Comparison of ENCODE assay signal across 28 cellular contexts in the genomic region with DNA sequence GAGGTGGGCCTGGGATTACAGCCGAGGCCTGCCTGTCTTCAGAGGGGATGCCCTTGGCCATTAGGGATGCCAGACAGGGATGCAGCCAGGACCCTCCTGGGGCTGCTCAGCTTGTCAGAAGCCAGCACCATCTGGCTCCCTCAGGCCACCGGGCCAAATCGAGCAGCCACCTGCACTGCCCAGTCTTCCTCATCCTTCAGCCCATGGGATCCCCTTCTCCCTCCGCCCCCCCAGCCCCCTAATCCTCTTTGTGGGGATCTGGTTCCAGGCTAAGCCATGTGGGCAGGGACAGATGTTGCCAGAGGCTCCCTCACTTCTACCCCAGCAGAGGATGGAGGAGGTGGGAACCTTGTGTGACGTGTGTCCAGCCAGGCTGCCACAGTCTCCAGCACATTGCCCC.
"Had no signal": no experiment of that assay in that cellular context is flagged by ENCODE, and none has a peak within 500 bp of the region (broad histone marks: within the 10 kb centered on the region; RNA-seq: fewer than 3 reads in every experiment).

No MANE protein-coding gene starts in this region.

- H3K9me3 ChIP-seq: adrenal gland, ascending aorta, left lung, thoracic aorta, upper lobe of left lung had no signal

- H3K4me1 ChIP-seq: adrenal gland, ascending aorta, left lung, upper lobe of left lung had no signal

- H3K27me3 ChIP-seq: adrenal gland, ascending aorta, left lung, upper lobe of left lung had no signal

- H3K4me1 Mint-ChIP-seq: activated B cell treated with CpG ODN at 0.5 μM for 24 hours; activated CD4-positive, alpha-beta T cell treated with anti-CD3 and anti-CD28 coated beads for 36 hours; mesothelial cell of epicardium; natural killer cell had no signal

- H3K27ac ChIP-seq: ascending aorta, left lung, thoracic aorta, upper lobe of left lung had no signal

- H3K4me3 ChIP-seq: adrenal gland, ascending aorta, left lung, thoracic aorta, upper lobe of left lung had no signal

- H3K36me3 Mint-ChIP-seq: natural killer cell had no signal

- H3K27ac Mint-ChIP-seq: activated B cell treated with CpG ODN at 0.5 μM for 24 hours; activated CD4-positive, alpha-beta T cell treated with anti-CD3 and anti-CD28 coated beads for 36 hours; activated naive CD8-positive, alpha-beta T cell; activated T-cell treated with anti-CD3 and anti-CD28 coated beads, Interleukin-2, amount 50 U/mL, for 24 hours; activated T-helper 2 cell treated with anti-CD3 and anti-CD28 coated beads, Interferon-gamma antibody, Interleukin-2, Interleukin-4, amounts not matched to agents 10 μg/mL and 5 μg/mL and 100 μg/mL, durations not matched to agents 14 hours and 24 hours and 36 hours; dendritic cell treated with granulocyte-macrophage colony-stimulating factor and Interleukin-4, amounts not matched to agents 40 ng/mL and 50 ng/mL, for 4 days; T-helper 1 cell treated with Interleukin-12 subunit alpha and Interleukin-12 subunit beta and Interleukin-4 antibody, amounts not matched to agents 30 μg/mL and 1 μg/mL, for 36 hours had no signal

- ATAC-seq: activated CD4-positive, alpha-beta T cell treated with anti-CD3 and anti-CD28 coated beads for 36 hours; left lung; natural killer cell had no signal

- H3K4me3 Mint-ChIP-seq: activated B cell treated with CpG ODN at 0.5 μM for 24 hours; activated CD4-positive, alpha-beta T cell treated with anti-CD3 and anti-CD28 coated beads for 36 hours; activated naive CD8-positive, alpha-beta T cell; activated T-cell treated with anti-CD3 and anti-CD28 coated beads, Interleukin-2, amount 50 U/mL, for 24 hours; dendritic cell treated with granulocyte-macrophage colony-stimulating factor and Interleukin-4, amounts not matched to agents 40 ng/mL and 50 ng/mL, for 4 days; mesothelial cell of epicardium; natural killer cell; T-helper 1 cell treated with Interleukin-12 subunit alpha and Interleukin-12 subunit beta and Interleukin-4 antibody, amounts not matched to agents 30 μg/mL and 1 μg/mL, for 36 hours had no signal

- DNase-seq: activated B cell treated with CpG ODN at 0.5 μM for 24 hours; activated CD4-positive, alpha-beta T cell treated with anti-CD3 and anti-CD28 coated beads for 36 hours; activated CD4-positive, alpha-beta T cell treated with anti-CD3 and anti-CD28 coated beads, Interleukin-2, amount 50 U/mL, for 4 hours; activated CD8-positive, alpha-beta memory T cell treated with anti-CD3 and anti-CD28 coated beads for 24 hours; activated CD8-positive, alpha-beta memory T cell treated with anti-CD3 and anti-CD28 coated beads, Interleukin-2, amount 50 U/mL, for 4 hours; activated naive CD4-positive, alpha-beta T cell; activated T-cell treated with anti-CD3 and anti-CD28 coated beads, Interleukin-2, amount 50 U/mL, for 24 hours; adrenal gland; cerebellar nuclear complex; effector CD4-positive, alpha-beta T cell; foreskin melanocyte; hippocampal formation; kidney glomerular epithelial cell; natural killer cell; retina; stimulated activated CD4-positive, alpha-beta T cell treated with anti-CD3 and anti-CD28 coated beads, Interleukin-4, amount 100 ng/mL, for 1 hour; stimulated activated naive CD4-positive, alpha-beta T cell treated with Interleukin-2 at 50 U/mL for 16 hours; T1000; upper lobe of left lung had no signal

- H3K9me3 Mint-ChIP-seq: activated B cell treated with CpG ODN at 0.5 μM for 24 hours; activated T-cell treated with anti-CD3 and anti-CD28 coated beads, Interleukin-2, amount 50 U/mL, for 24 hours; activated T-helper 2 cell treated with anti-CD3 and anti-CD28 coated beads, Interferon-gamma antibody, Interleukin-2, Interleukin-4, amounts not matched to agents 10 μg/mL and 5 μg/mL and 100 μg/mL, durations not matched to agents 14 hours and 24 hours and 36 hours; dendritic cell treated with granulocyte-macrophage colony-stimulating factor and Interleukin-4, amounts not matched to agents 40 ng/mL and 50 ng/mL, for 4 days; mesothelial cell of epicardium; natural killer cell; T-helper 1 cell treated with Interleukin-12 subunit alpha and Interleukin-12 subunit beta and Interleukin-4 antibody, amounts not matched to agents 30 μg/mL and 1 μg/mL, for 36 hours had no signal

- H3K27me3 Mint-ChIP-seq: activated B cell treated with CpG ODN at 0.5 μM for 24 hours; activated CD4-positive, alpha-beta T cell treated with anti-CD3 and anti-CD28 coated beads for 36 hours; activated naive CD8-positive, alpha-beta T cell; activated T-cell treated with anti-CD3 and anti-CD28 coated beads, Interleukin-2, amount 50 U/mL, for 24 hours; dendritic cell treated with granulocyte-macrophage colony-stimulating factor and Interleukin-4, amounts not matched to agents 40 ng/mL and 50 ng/mL, for 4 days; progenitor cell of endocrine pancreas had no signal
